9 cellular contexts compared by ENCODE assay signal in genomic region chr17:28612936-28613872, GRCh38.
DNase-seq lines count a peak whose midpoint lies in the region; ATAC-seq and TF ChIP-seq lines count a peak whose summit lies in the region.
"Had no signal": no experiment of that assay in that cellular context is flagged by ENCODE, and none has a peak within 500 bp of the region (broad histone marks: within the 10 kb centered on the region; RNA-seq: fewer than 3 reads in every experiment).

No MANE protein-coding gene starts in this region.

- no peaks in the 10 kb centered on the region for H3K9me2 ChIP-seq in SU-DHL-6 (replicated peaks; ENCODE audit: insufficient read depth, low read length)

- no peaks in the 10 kb centered on the region for H3K27me3 ChIP-seq in SU-DHL-6 (ENCODE audit: low read length)
- no peaks in the 10 kb centered on the region for H3K27me3 ChIP-seq in layer of hippocampus (ENCODE audit: control insufficient read depth, insufficient read depth, low read length)

- no peak overlapping the region for H3K4me2 ChIP-seq in SU-DHL-6 (ENCODE audit: low read depth, low read length, poor library complexity, severe bottlenecking)

- in situ Hi-C loops in GM13976 (cut with MboI; ENCODE audit: low sequenced_read_pairs, unreplicated experiment): no loop called here

- no peaks in the 10 kb centered on the region for H4K20me1 ChIP-seq in SU-DHL-6 (ENCODE audit: low read depth, low read length)

- H3K4me3 ChIP-seq in AG09309 (ENCODE audit: control insufficient read depth, low read depth, low read length) (no peak overlapping the region), SU-DHL-6 (ENCODE audit: insufficient read depth, low read length, poor library complexity, severe bottlenecking) (no peak overlapping the region), cardiac fibroblast (replicated peaks in 1 of 2; ENCODE audit: low read depth in 2 of 2, low read length in 2 of 2) (no peak overlapping the region)

- peak; percentile 75 for TF ChIP-seq CTCF in AG09309 (IDR thresholded peaks at IDR 0.05; ENCODE audit: control insufficient read depth, insufficient read depth, low read depth, low read length, missing control alignments)
- TF ChIP-seq CTCF in GM13976 (IDR thresholded peaks at IDR 0.05; ENCODE audit: borderline replicate concordance, control extremely low read depth, extremely low read depth, insufficient read depth, missing control alignments): peak; percentile 64
- TF ChIP-seq CTCF in SU-DHL-6 (IDR thresholded peaks at IDR 0.05; ENCODE audit: insufficient read depth, low read length, poor library complexity, severe bottlenecking): peak; percentile 52
- TF ChIP-seq CTCF in cardiac fibroblast (IDR thresholded peaks at IDR 0.05; ENCODE audit: low read depth, low read length): peak; percentile 75

- no peak overlapping the region for H3K27ac ChIP-seq in SU-DHL-6 (ENCODE audit: low read depth, low read length)
- peak overlapping the region; percentile 64 for H3K27ac ChIP-seq in layer of hippocampus (ENCODE audit: low read depth, low read length)
- H3K27ac ChIP-seq: HL-60 had no signal

- peak overlapping the region; percentile 18 for H3K27ac Mint-ChIP-seq in stimulated activated naive CD8-positive, alpha-beta T cell treated with anti-CD3 and anti-CD28 coated beads, Interleukin-15, Interleukin-2, amounts not matched to agents 100 ng/mL and 50 ng/mL, for 24 hours

- ATAC-seq in GM21526 (IDR thresholded peaks at IDR 0.05; ENCODE audit: low FRiP score, unreplicated experiment) (no peak), GM18907 (IDR thresholded peaks at IDR 0.05; ENCODE audit: unreplicated experiment) (no peak)

- H3K9ac ChIP-seq in SU-DHL-6 (ENCODE audit: low read length): no peak overlapping the region

- no peak overlapping the region for H3K4me3 Mint-ChIP-seq in stimulated activated naive CD8-positive, alpha-beta T cell treated with anti-CD3 and anti-CD28 coated beads, Interleukin-15, Interleukin-2, amounts not matched to agents 100 ng/mL and 50 ng/mL, for 24 hours

- H3F3A ChIP-seq in SU-DHL-6 (ENCODE audit: insufficient read depth): no peaks in the 10 kb centered on the region

- no peaks in the 10 kb centered on the region for H3K27me3 Mint-ChIP-seq in stimulated activated naive CD8-positive, alpha-beta T cell treated with anti-CD3 and anti-CD28 coated beads, Interleukin-15, Interleukin-2, amounts not matched to agents 100 ng/mL and 50 ng/mL, for 24 hours

- H3K9me3 Mint-ChIP-seq in stimulated activated naive CD8-positive, alpha-beta T cell treated with anti-CD3 and anti-CD28 coated beads, Interleukin-15, Interleukin-2, amounts not matched to agents 100 ng/mL and 50 ng/mL, for 24 hours: no peaks in the 10 kb centered on the region

- no peaks in the 10 kb centered on the region for H3K4me1 Mint-ChIP-seq in stimulated activated naive CD8-positive, alpha-beta T cell treated with anti-CD3 and anti-CD28 coated beads, Interleukin-15, Interleukin-2, amounts not matched to agents 100 ng/mL and 50 ng/mL, for 24 hours (ENCODE audit: low read depth)

- no peaks in the 10 kb centered on the region for H3K9me3 ChIP-seq in SU-DHL-6 (ENCODE audit: insufficient read depth, low read length)

- no peak overlapping the region for H2AFZ ChIP-seq in SU-DHL-6 (ENCODE audit: low read depth, low read length, severe bottlenecking)

- peaks cover 27% of the 10 kb centered on the region for H3K36me3 ChIP-seq in SU-DHL-6 (ENCODE audit: low read length)

- H3K79me2 ChIP-seq in SU-DHL-6 (ENCODE audit: insufficient read depth, low read length): no peaks in the 10 kb centered on the region

- DNase-seq in AG09309 (ENCODE audit: low read depth): no peak
- peak; percentile 54 for DNase-seq in GM13976 (ENCODE audit: low spot score)
- peak; percentile 49 to 59 for DNase-seq in cardiac fibroblast (ENCODE audit: low read depth in 2 of 2)

- peaks cover 63% of the 10 kb centered on the region for H3K36me3 Mint-ChIP-seq in stimulated activated naive CD8-positive, alpha-beta T cell treated with anti-CD3 and anti-CD28 coated beads, Interleukin-15, Interleukin-2, amounts not matched to agents 100 ng/mL and 50 ng/mL, for 24 hours (ENCODE audit: low read depth)
